ENCODE assay signal across 11 cellular contexts in the genomic region with DNA sequence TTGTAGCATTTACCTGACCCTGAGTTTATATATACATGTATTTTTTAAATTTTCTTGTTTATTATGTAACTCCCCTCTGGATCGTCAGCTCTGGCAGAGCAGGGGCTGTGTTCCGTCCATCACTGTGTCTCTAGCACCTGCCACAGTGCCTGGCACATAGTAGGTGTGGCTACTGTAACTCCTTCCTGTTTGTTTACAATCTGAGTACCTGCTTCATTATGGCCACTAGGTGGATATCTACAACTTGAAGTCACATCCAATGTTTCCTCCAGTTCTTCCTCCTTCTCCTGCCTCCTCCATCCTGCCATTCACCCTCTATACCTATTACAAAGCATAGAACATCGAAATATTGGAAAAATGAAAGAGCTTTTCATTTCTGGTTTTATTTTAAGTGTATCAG. TPM values are rescaled to one million over a fixed set of nuclear protein-coding genes. Genes with fewer than 3 reads are reported as not detected.
DNase-seq lines count a peak whose midpoint lies in the region; ATAC-seq, FAIRE-seq and TF ChIP-seq lines count a peak whose summit lies in the region.
"Had no signal": no experiment of that assay in that cellular context is flagged by ENCODE, and none has a peak within 500 bp of the region (broad histone marks: within the 10 kb centered on the region; RNA-seq: fewer than 3 reads in every experiment).

No MANE protein-coding gene starts in this region.

- 68% methylated on average over 3 of the region's 3 CpGs for WGBS in A549 (ENCODE audit: missing lambda C conversion rate)

- H3K27ac Mint-ChIP-seq in activated T-helper 2 cell treated with anti-CD3 and anti-CD28 coated beads, Interferon-gamma antibody, Interleukin-2, Interleukin-4, amounts not matched to agents 10 μg/mL and 5 μg/mL and 100 μg/mL, durations not matched to agents 14 hours and 24 hours and 36 hours = no peak overlapping the region

- H3K36me3 Mint-ChIP-seq in activated T-helper 2 cell treated with anti-CD3 and anti-CD28 coated beads, Interferon-gamma antibody, Interleukin-2, Interleukin-4, amounts not matched to agents 10 μg/mL and 5 μg/mL and 100 μg/mL, durations not matched to agents 14 hours and 24 hours and 36 hours (ENCODE audit: low read depth) = no peaks in the 10 kb centered on the region

- no peaks in the 10 kb centered on the region for H3K4me1 ChIP-seq in A549

- H3K9me3 ChIP-seq in A549 = no peaks in the 10 kb centered on the region

- intact Hi-C loops in activated T-helper 2 cell treated with anti-CD3 and anti-CD28 coated beads, Interferon-gamma antibody, Interleukin-2, Interleukin-4, amounts not matched to agents 10 μg/mL and 5 μg/mL and 100 μg/mL, durations not matched to agents 14 hours and 24 hours and 36 hours (cut with micrococcal nuclease) = loop anchor here (10.0 kb wide), 1 partner anchor 299 kb away; no protein-coding TSS in a partner anchor

- ATAC-seq in A549 = peak in 1 of 2 experiments; percentile 77; a peak in 3 of 6 replicates
- ATAC-seq in HG02623 (IDR thresholded peaks at IDR 0.05; ENCODE audit: unreplicated experiment) = peak; percentile 53
- no peak for ATAC-seq in GM19455 (IDR thresholded peaks at IDR 0.05; ENCODE audit: unreplicated experiment)
- ATAC-seq: naive thymus-derived CD4-positive, alpha-beta T cell had no signal

- TF ChIP-seq EP300 in A549 (IDR thresholded peaks at IDR 0.05) = no peak

- TF ChIP-seq POLR2A in A549 (IDR thresholded peaks at IDR 0.05; ENCODE audit: low read length) = no peak

- H3K4me3 ChIP-seq in A549 (no peak overlapping the region), GM12865 (ENCODE audit: low read depth, low read length) (no peak overlapping the region)

- no peak overlapping the region for H3K27ac ChIP-seq in A549

- TF ChIP-seq CTCF in A549 (IDR thresholded peaks at IDR 0.05) = peak; percentile 30; the same call in 2 of the 3 replicates
- peak; percentile 45 for TF ChIP-seq CTCF in GM12865 (IDR thresholded peaks at IDR 0.05; ENCODE audit: insufficient read depth, low read depth, low read length, missing control alignments)

- CTCF ChIA-PET in A549 (lab: Yijun Ruan, JAX) = interaction anchor here (0.6 to 3.3 kb wide), 5 partner anchors 11 to 1059 kb away, joined by 3 to 9 read pairs (median 4); no protein-coding TSS in a partner anchor

- no peak overlapping the region for H3K4me3 Mint-ChIP-seq in activated T-helper 2 cell treated with anti-CD3 and anti-CD28 coated beads, Interferon-gamma antibody, Interleukin-2, Interleukin-4, amounts not matched to agents 10 μg/mL and 5 μg/mL and 100 μg/mL, durations not matched to agents 14 hours and 24 hours and 36 hours (ENCODE audit: low read depth)
- H3K4me3 Mint-ChIP-seq: naive thymus-derived CD4-positive, alpha-beta T cell had no signal

- DNase-seq in A549 (ENCODE audit: low read depth in 1 of 2, low spot score in 1 of 2) = peak; percentile 11 to 60
- DNase-seq in GM12865 (ENCODE audit: low read depth) = peak; percentile 62
- DNase-seq in SW480 (ENCODE audit: low spot score) = peak; percentile 25
- no peak for DNase-seq in midbrain (lab: John Stamatoyannopoulos, UW)
- DNase-seq in activated T-helper 2 cell treated with anti-CD3 and anti-CD28 coated beads, Interferon-gamma antibody, Interleukin-2, Interleukin-4, amounts not matched to agents 10 μg/mL and 5 μg/mL and 100 μg/mL, durations not matched to agents 14 hours and 24 hours and 36 hours (ENCODE audit: low spot score) = no peak
- DNase-seq in NCI-H2107 treated with DMSO at 0.1 percent for 48 hours (lab: John Stamatoyannopoulos, UW; ENCODE audit: unreplicated experiment) = no peak
- DNase-seq: naive thymus-derived CD4-positive, alpha-beta T cell; T1000 had no signal

- TF ChIP-seq RAD21 in A549 (conservative IDR thresholded peaks at IDR 0.05 in 1 of 2, IDR thresholded peaks at IDR 0.05 in 1 of 2) = peak in 1 of 2 experiments; percentile 53; a peak in 3 of 5 replicates

- peaks cover 8% of the 10 kb centered on the region for H3K4me1 Mint-ChIP-seq in activated T-helper 2 cell treated with anti-CD3 and anti-CD28 coated beads, Interferon-gamma antibody, Interleukin-2, Interleukin-4, amounts not matched to agents 10 μg/mL and 5 μg/mL and 100 μg/mL, durations not matched to agents 14 hours and 24 hours and 36 hours (ENCODE audit: low read depth)

- peaks cover 2% of the 10 kb centered on the region for H3K27me3 Mint-ChIP-seq in activated T-helper 2 cell treated with anti-CD3 and anti-CD28 coated beads, Interferon-gamma antibody, Interleukin-2, Interleukin-4, amounts not matched to agents 10 μg/mL and 5 μg/mL and 100 μg/mL, durations not matched to agents 14 hours and 24 hours and 36 hours (ENCODE audit: low read depth)
- H3K27me3 Mint-ChIP-seq: naive thymus-derived CD4-positive, alpha-beta T cell had no signal

- H3K4me2 ChIP-seq in A549 = no peak overlapping the region

- FAIRE-seq in A549 (lab: Jason Lieb, UNC) = no peak

- H3K9me3 Mint-ChIP-seq in activated T-helper 2 cell treated with anti-CD3 and anti-CD28 coated beads, Interferon-gamma antibody, Interleukin-2, Interleukin-4, amounts not matched to agents 10 μg/mL and 5 μg/mL and 100 μg/mL, durations not matched to agents 14 hours and 24 hours and 36 hours = no peaks in the 10 kb centered on the region

- POLR2A ChIA-PET in A549 (lab: Yijun Ruan, JAX) = no interaction called here

TF ChIP-seq in A549, 52 proteins besides CTCF, POLR2A, EP300 and RAD21:
- TF ChIP-seq ZNF302 (CRISPR knock-in tag; IDR thresholded peaks at IDR 0.05) = no peak
- 0 out of 3 replicates have a peak, but pooled peaks have one; percentile 36 for TF ChIP-seq SMC3 (IDR thresholded peaks at IDR 0.05)
- TF ChIP-seq, protein P1, sequence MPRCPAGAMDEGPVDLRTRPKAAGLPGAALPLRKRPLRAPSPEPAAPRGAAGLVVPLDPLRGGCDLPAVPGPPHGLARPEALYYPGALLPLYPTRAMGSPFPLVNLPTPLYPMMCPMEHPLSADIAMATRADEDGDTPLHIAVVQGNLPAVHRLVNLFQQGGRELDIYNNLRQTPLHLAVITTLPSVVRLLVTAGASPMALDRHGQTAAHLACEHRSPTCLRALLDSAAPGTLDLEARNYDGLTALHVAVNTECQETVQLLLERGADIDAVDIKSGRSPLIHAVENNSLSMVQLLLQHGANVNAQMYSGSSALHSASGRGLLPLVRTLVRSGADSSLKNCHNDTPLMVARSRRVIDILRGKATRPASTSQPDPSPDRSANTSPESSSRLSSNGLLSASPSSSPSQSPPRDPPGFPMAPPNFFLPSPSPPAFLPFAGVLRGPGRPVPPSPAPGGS (IDR thresholded peaks at IDR 0.05) = no peak
- TF ChIP-seq HOXA7 (CRISPR knock-in tag; IDR thresholded peaks at IDR 0.05) = no peak
- TF ChIP-seq, protein P2, sequence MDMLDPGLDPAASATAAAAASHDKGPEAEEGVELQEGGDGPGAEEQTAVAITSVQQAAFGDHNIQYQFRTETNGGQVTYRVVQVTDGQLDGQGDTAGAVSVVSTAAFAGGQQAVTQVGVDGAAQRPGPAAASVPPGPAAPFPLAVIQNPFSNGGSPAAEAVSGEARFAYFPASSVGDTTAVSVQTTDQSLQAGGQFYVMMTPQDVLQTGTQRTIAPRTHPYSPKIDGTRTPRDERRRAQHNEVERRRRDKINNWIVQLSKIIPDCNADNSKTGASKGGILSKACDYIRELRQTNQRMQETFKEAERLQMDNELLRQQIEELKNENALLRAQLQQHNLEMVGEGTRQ (IDR thresholded peaks at IDR 0.05) = no peak
- TF ChIP-seq CBX2 (IDR thresholded peaks at IDR 0.05; ENCODE audit: borderline replicate concordance, low read depth) = no peak

RNA-seq across cellular contexts. Expression of a gene that starts 14.2 kb away (rescaled TPM):
- polyA plus RNA-seq in A549 (2011; rRNA removed) (not detected in 2 replicates), A549 (2017; fragmentation: RNase III; extraction: RNeasy Plus Mini Kit Qiagen cat#74134 plus additional on column Dnase treatment) (0.05 TPM in 1 of 3 replicates, not detected in the others)
- not detected in 2 replicates for polyA plus RNA-seq in A549 (2012; cell fraction: cytosol; rRNA removed)
- polyA plus RNA-seq in A549 (2012; cell fraction: nucleus; rRNA removed) = not detected in 2 replicates
- polyA minus RNA-seq in A549 (2011; rRNA and poly(A)+ RNA removed) = not detected in 2 replicates
- 0.51 and 0.66 TPM in 2 replicates for total RNA-seq in activated T-helper 2 cell treated with anti-CD3 and anti-CD28 coated beads, Interferon-gamma antibody, Interleukin-2, Interleukin-4, amounts not matched to agents 10 μg/mL and 5 μg/mL and 100 μg/mL, durations not matched to agents 14 hours and 24 hours and 36 hours
- polyA plus RNA-seq: adipose tissue had no signal

Comparison
In these comparisons a context has a peak if more than half of its experiments do, and no peak if none do; other contexts are left out.
1. DNase-seq: peak in A549 (2 of 2), GM12865 (single experiment) and SW480 (single experiment); none in midbrain (single experiment), activated T-helper 2 cell treated with anti-CD3 and anti-CD28 coated beads, Interferon-gamma antibody, Interleukin-2, Interleukin-4, amounts not matched to agents 10 μg/mL and 5 μg/mL and 100 μg/mL, durations not matched to agents 14 hours and 24 hours and 36 hours (single experiment) and NCI-H2107 treated with DMSO at 0.1 percent for 48 hours (single experiment).